10 cellular contexts compared by ENCODE assay signal in genomic region chr12:93094988-93095737, GRCh38.
DNase-seq lines count a peak whose midpoint lies in the region; ATAC-seq and TF ChIP-seq lines count a peak whose summit lies in the region.
"Had no signal": no experiment of that assay in that cellular context is flagged by ENCODE, and none has a peak within 500 bp of the region (broad histone marks: within the 10 kb centered on the region; RNA-seq: fewer than 3 reads in every experiment).

No MANE protein-coding gene starts in this region.

- intact Hi-C loops in right cardiac atrium (cut with DNase I): no loop called here

- H4K20me1 ChIP-seq in BLaER1: no peaks in the 10 kb centered on the region

- H3K27ac ChIP-seq in BLaER1 (no peak overlapping the region), right cardiac atrium (ENCODE audit: low read length) (no peak overlapping the region)

- H3K4me3 ChIP-seq in BLaER1: no peak overlapping the region
- H3K4me3 ChIP-seq in NB4 (ENCODE audit: low read depth, low read length): no peak overlapping the region
- no peak overlapping the region for H3K4me3 ChIP-seq in right cardiac atrium (ENCODE audit: low read length)

- peaks cover 13% of the 10 kb centered on the region for H3K4me1 ChIP-seq in BLaER1
- no peaks in the 10 kb centered on the region for H3K4me1 ChIP-seq in right cardiac atrium (ENCODE audit: control insufficient read depth, insufficient read depth, low read length)

- H3K36me3 ChIP-seq in BLaER1: no peaks in the 10 kb centered on the region

- WGBS in right cardiac atrium: 81% methylated on average over 7 of the region's 7 CpGs

- peak; percentile 83 for DNase-seq in NB4 (ENCODE audit: low read depth)
- no peak for DNase-seq in right cardiac atrium
- DNase-seq in mesenteric fat pad (ENCODE audit: low spot score): no peak
- DNase-seq in HEK293T (ENCODE audit: extremely low spot score): no peak
- DNase-seq in KG1 (lab: John Stamatoyannopoulos, UW): no peak
- DNase-seq: activated CD4-positive, alpha-beta T cell treated with anti-CD3 and anti-CD28 coated beads for 1 hour; C1 segment of cervical spinal cord had no signal

- ATAC-seq in GM19035 (IDR thresholded peaks at IDR 0.05; ENCODE audit: unreplicated experiment) (peak; percentile 89), HG02870 (IDR thresholded peaks at IDR 0.05; ENCODE audit: unreplicated experiment) (peak; percentile 92), right cardiac atrium (no peak)

- no peak overlapping the region for H3K9ac ChIP-seq in BLaER1

- H3K4me2 ChIP-seq in BLaER1: peak overlapping the region; percentile 52

- CTCF ChIA-PET in HEK293T (lab: Yijun Ruan, JAX): interaction anchor here (0.6 kb wide), 1 partner anchor 29 kb away, joined by 4 read pairs; no protein-coding TSS in a partner anchor

- no peak for TF ChIP-seq POLR2A in NB4 (IDR thresholded peaks at IDR 0.05; ENCODE audit: extremely low read depth, insufficient read length)

- POLR2A ChIA-PET in HEK293T (lab: Yijun Ruan, JAX): no interaction called here

- no peak for TF ChIP-seq CTCF in NB4 (IDR thresholded peaks at IDR 0.05; ENCODE audit: low read depth, low read length)

- H3K27me3 ChIP-seq in BLaER1 (no peaks in the 10 kb centered on the region), right cardiac atrium (ENCODE audit: control insufficient read depth, insufficient read depth) (no peaks in the 10 kb centered on the region)

- H3K9me3 ChIP-seq in BLaER1: no peaks in the 10 kb centered on the region
- H3K9me3 ChIP-seq in right cardiac atrium (ENCODE audit: control insufficient read depth, low read length): no peaks in the 10 kb centered on the region

TF ChIP-seq in HEK293T, 16 proteins besides CTCF, POLR2A, EP300 and RAD21:
- TF ChIP-seq FOXM1 (IDR thresholded peaks at IDR 0.05; ENCODE audit: borderline replicate concordance) (no peak), FOXK2 (IDR thresholded peaks at IDR 0.05) (no peak), ZNF384 (IDR thresholded peaks at IDR 0.05) (no peak), NFRKB (IDR thresholded peaks at IDR 0.05) (no peak), BHLHE40 (IDR thresholded peaks at IDR 0.05; ENCODE audit: borderline replicate concordance) (no peak), SP1 (IDR thresholded peaks at IDR 0.05) (no peak), TARDBP (IDR thresholded peaks at IDR 0.05) (no peak), CTBP1 (IDR thresholded peaks at IDR 0.05; ENCODE audit: borderline replicate concordance) (no peak), PKNOX1 (IDR thresholded peaks at IDR 0.05) (no peak), LEF1 (IDR thresholded peaks at IDR 0.05; ENCODE audit: borderline replicate concordance) (no peak), HDGF (IDR thresholded peaks at IDR 0.05; ENCODE audit: borderline replicate concordance) (no peak), L3MBTL2 (conservative IDR thresholded peaks at IDR 0.05) (no peak)
TF ChIP-seq in HEK293T: peak in this region for 0.

Comparison
In these comparisons a context has a peak if more than half of its experiments do, and no peak if none do; other contexts are left out.
1. ATAC-seq: peak in GM19035 (single experiment) and HG02870 (single experiment); none in right cardiac atrium (0 of 2).